ENCODE assay signal across 12 cellular contexts in genomic region chr3:45055032-45055410, GRCh38. TPM values are rescaled to one million over a fixed set of nuclear protein-coding genes. Genes with fewer than 3 reads are reported as not detected.
DNase-seq lines count a peak whose midpoint lies in the region; ATAC-seq, FAIRE-seq and TF ChIP-seq lines count a peak whose summit lies in the region.
"Had no signal": no experiment of that assay in that cellular context is flagged by ENCODE, and none has a peak within 500 bp of the region (broad histone marks: within the 10 kb centered on the region; RNA-seq: fewer than 3 reads in every experiment).

No MANE protein-coding gene starts in this region.

- peak overlapping the region; percentile 42 to 62; a peak in 5 of 6 replicates for H3K27ac ChIP-seq in A549
- peak overlapping the region; percentile 84; the same call in 1 of the 2 replicates for H3K27ac ChIP-seq in IMR-90 (ENCODE audit: insufficient read depth, low read length)
- H3K27ac ChIP-seq in lower lobe of right lung, result no peak overlapping the region
- H3K27ac ChIP-seq: SK-N-MC had no signal

- H3K79me1 ChIP-seq in IMR-90 (ENCODE audit: low read depth in 1 of 2, low read length in 2 of 2), result peaks cover 4 to 22% of the 10 kb centered on the region in 2 experiments

- H4K20me1 ChIP-seq in IMR-90 (ENCODE audit: insufficient read depth, low read length), result no peaks in the 10 kb centered on the region

- H3K18ac ChIP-seq in IMR-90 (ENCODE audit: low read depth, low read length), result peak overlapping the region; percentile 80; the same call in 1 of the 2 replicates

- peak overlapping the region; percentile 78 to 93; a peak in 3 of 4 replicates for H4K8ac ChIP-seq in IMR-90 (ENCODE audit: low read depth in 2 of 2, low read length in 2 of 2)

- in situ Hi-C loops in IMR-90 (cut with MboI; ENCODE audit: low sequenced_read_pairs), result loop anchor here (5.0 kb wide), 1 partner anchor 67 kb away; no protein-coding TSS in a partner anchor
- in situ Hi-C loops in astrocyte of the spinal cord (cut with HindIII; ENCODE audit: low sequenced_read_pairs), result no loop called here
- in situ Hi-C loops in HAP-1 (cut with MboI; ENCODE audit: low sequenced_read_pairs), result no loop called here

- TF ChIP-seq CTCF in A549 (IDR thresholded peaks at IDR 0.05) (no peak), IMR-90 (conservative IDR thresholded peaks at IDR 0.05; ENCODE audit: low read depth, low read length) (no peak), astrocyte of the spinal cord (IDR thresholded peaks at IDR 0.05; ENCODE audit: low read depth, low read length) (no peak), lower lobe of right lung (IDR thresholded peaks at IDR 0.05) (no peak)

- no peak overlapping the region for H2AFZ ChIP-seq in IMR-90 (replicated peaks; ENCODE audit: low read length, poor library complexity)

- no peak; a peak in 1 of 5 replicates for TF ChIP-seq EP300 in A549 (IDR thresholded peaks at IDR 0.05)

- dilution Hi-C loops in IMR-90 (cut with HindIII; ENCODE audit: low sequenced_read_pairs, unreplicated experiment), result no loop called here

- peak overlapping the region; percentile 52; the same call in 1 of the 2 replicates for H2BK20ac ChIP-seq in IMR-90 (ENCODE audit: low read depth, low read length)

- H3K9ac ChIP-seq in IMR-90 (ENCODE audit: low read depth, low read length), result no peak overlapping the region

- no peak overlapping the region for H3K4me3 ChIP-seq in A549
- H3K4me3 ChIP-seq in IMR-90 (ENCODE audit: insufficient read depth, low read depth, low read length), result no peak overlapping the region
- H3K4me3 ChIP-seq in astrocyte of the spinal cord (ENCODE audit: low read depth, low read length), result no peak overlapping the region
- H3K4me3 ChIP-seq in lower lobe of right lung, result no peak overlapping the region
- H3K4me3 ChIP-seq in HAP-1, result no peak overlapping the region
- H3K4me3 ChIP-seq: SK-N-MC had no signal

- H3K4me2 ChIP-seq in A549, result peak overlapping the region; percentile 50
- peak overlapping the region; percentile 45; the same call in 1 of the 2 replicates for H3K4me2 ChIP-seq in IMR-90 (ENCODE audit: low read depth, low read length)

- 44% methylated on average over 2 of the region's 2 CpGs for WGBS in A549 (ENCODE audit: missing lambda C conversion rate)
- no CpG with 5 or more reads among the region's 2 CpGs for WGBS in IMR-90 (ENCODE audit: extremely low coverage in 2 of 2, insufficient read length in 1 of 2), 2 experiments

- POLR2A ChIA-PET in A549 (lab: Yijun Ruan, JAX), result interaction anchor here (0.6 kb wide), 1 partner anchor 293 kb away, joined by 3 read pairs; the partner anchor contains the start of genes KIAA1143 and KIF15
- POLR2A ChIA-PET in IMR-90 (lab: Charles Lee; ENCODE audit: unreplicated experiment), result interaction anchor here (0.8 to 1.3 kb wide), 4 partner anchors 149 to 605 kb away, joined by 3 to 6 read pairs (median 4); no protein-coding TSS in a partner anchor

- H3K36me3 ChIP-seq in IMR-90 (ENCODE audit: control insufficient read depth, insufficient read depth, low read length) (no peaks in the 10 kb centered on the region), lower lobe of right lung (no peaks in the 10 kb centered on the region), HAP-1 (replicated peaks) (no peaks in the 10 kb centered on the region)

- H2BK120ac ChIP-seq in IMR-90 (ENCODE audit: low read depth, low read length), result peak overlapping the region; percentile 99

- H3K27me3 ChIP-seq in IMR-90 (ENCODE audit: control insufficient read depth, insufficient read depth, low read length), result no peaks in the 10 kb centered on the region
- no peaks in the 10 kb centered on the region for H3K27me3 ChIP-seq in lower lobe of right lung (ENCODE audit: low read depth)
- H3K27me3 ChIP-seq in HAP-1 (ENCODE audit: low read depth), result no peaks in the 10 kb centered on the region

- ATAC-seq in A549 (no peak), IMR-90 (ENCODE audit: low read depth) (peak; percentile 27), lower lobe of right lung (peak; percentile 34 to 67), GM19023 (IDR thresholded peaks at IDR 0.05; ENCODE audit: unreplicated experiment) (no peak)

- TF ChIP-seq POLR2A in A549 (IDR thresholded peaks at IDR 0.05; ENCODE audit: low read length) (no peak), IMR-90 (IDR thresholded peaks at IDR 0.05; ENCODE audit: low read depth, low read length) (no peak)

- H3K14ac ChIP-seq in IMR-90 (replicated peaks; ENCODE audit: low read depth, low read length), result no peak overlapping the region

- H3K4me1 ChIP-seq in A549 (peaks cover 20% of the 10 kb centered on the region), IMR-90 (ENCODE audit: control insufficient read depth, insufficient read depth, low read length) (peaks cover 19% of the 10 kb centered on the region), lower lobe of right lung (peaks cover 22% of the 10 kb centered on the region), HAP-1 (no peaks in the 10 kb centered on the region)

- no peak overlapping the region for H2AK5ac ChIP-seq in IMR-90 (ENCODE audit: low read depth, low read length)

- H2AK9ac ChIP-seq in IMR-90 (replicated peaks; ENCODE audit: low read depth, low read length, poor library complexity), result no peak overlapping the region

- H3K23ac ChIP-seq in IMR-90 (ENCODE audit: low read depth, low read length), result no peak overlapping the region

- CTCF ChIA-PET in A549 (lab: Yijun Ruan, JAX), result interaction anchor here (0.8 to 3.8 kb wide), 7 partner anchors 9 to 439 kb away, joined by 3 to 19 read pairs (median 4); no protein-coding TSS in a partner anchor
- CTCF ChIA-PET in IMR-90 (lab: Yijun Ruan, JAX), result interaction anchor here (0.6 to 2.5 kb wide), 6 partner anchors 8 to 77 kb away, joined by 3 to 7 read pairs (median 3); no protein-coding TSS in a partner anchor

- no peak for DNase-seq in A549 (ENCODE audit: low read depth in 1 of 2, low spot score in 1 of 2)
- DNase-seq in IMR-90, result peak; percentile 87
- DNase-seq in astrocyte of the spinal cord (ENCODE audit: low read depth, low spot score), result peak; percentile 79
- no peak for DNase-seq in lower lobe of right lung
- DNase-seq in anterior cingulate cortex (lab: John Stamatoyannopoulos, UW), result no peak
- DNase-seq in NCI-H82 (lab: John Stamatoyannopoulos, UW), result no peak
- no peak for DNase-seq in HAP-1 (ENCODE audit: low spot score in 2 of 2)
- DNase-seq: NCI-H187 treated with DMSO at 0.1 percent for 48 hours had no signal

- no peak overlapping the region; the same call in 2 of the 3 replicates for H2BK15ac ChIP-seq in IMR-90 (ENCODE audit: low read depth, low read length)

- no TSS peak for BruUV-seq in IMR-90 (replicated peaks; lab: Mats Ljungman, UMichigan)

- H2BK5ac ChIP-seq in IMR-90 (ENCODE audit: low read depth, low read length, poor library complexity, severe bottlenecking), result peak overlapping the region; percentile 99

- no peak for FAIRE-seq in A549 (lab: Jason Lieb, UNC)
- FAIRE-seq: colon had no signal

- H3K56ac ChIP-seq in IMR-90 (ENCODE audit: extremely low read depth, insufficient read depth, low read length), result peak overlapping the region; percentile 65; the same call in 1 of the 2 replicates

- peak overlapping the region; percentile 59; the same call in 1 of the 2 replicates for H4K5ac ChIP-seq in IMR-90 (ENCODE audit: low read depth, low read length)

- TF ChIP-seq RAD21 in A549 (conservative IDR thresholded peaks at IDR 0.05 in 1 of 2, IDR thresholded peaks at IDR 0.05 in 1 of 2) (no peak), IMR-90 (IDR thresholded peaks at IDR 0.05; ENCODE audit: low read length) (no peak)

- H3K9me3 ChIP-seq in A549 (no peaks in the 10 kb centered on the region), IMR-90 (ENCODE audit: control insufficient read depth, insufficient read depth, low read length) (no peaks in the 10 kb centered on the region), lower lobe of right lung (no peaks in the 10 kb centered on the region), HAP-1 (no peaks in the 10 kb centered on the region)

- peaks cover 19% of the 10 kb centered on the region for H3K9me1 ChIP-seq in IMR-90 (ENCODE audit: insufficient read depth, low read length)

- peak overlapping the region; percentile 27; the same call in 1 of the 2 replicates for H3K4ac ChIP-seq in IMR-90 (ENCODE audit: low read depth, low read length)

- H4K91ac ChIP-seq in IMR-90 (ENCODE audit: insufficient read depth, low read depth, low read length), result no peak overlapping the region

- intact Hi-C loops in IMR-90 (cut with micrococcal nuclease), result loop anchor here (1.0 to 5.0 kb wide), 4 partner anchors 67 to 452 kb away; no protein-coding TSS in a partner anchor
- intact Hi-C loops in lower lobe of right lung (cut with DNase I), result no loop called here

TF ChIP-seq in A549, 52 proteins besides CTCF, POLR2A, EP300 and RAD21 (continues in another document):
- TF ChIP-seq GATA3 (IDR thresholded peaks at IDR 0.05; ENCODE audit: borderline replicate concordance), result no peak

TF ChIP-seq in IMR-90, 13 proteins besides CTCF, POLR2A, EP300 and RAD21:
- peak; percentile 91 for TF ChIP-seq CEBPB (IDR thresholded peaks at IDR 0.05; ENCODE audit: low read depth, low read length)
- peak; percentile 94; the same call in 1 of the 2 replicates for TF ChIP-seq FOS (IDR thresholded peaks at IDR 0.05; ENCODE audit: low read depth, low read length)
- TF ChIP-seq SMC3 (IDR thresholded peaks at IDR 0.05; ENCODE audit: low read depth, low read length), result no peak
- no peak for TF ChIP-seq MAZ (IDR thresholded peaks at IDR 0.05; ENCODE audit: borderline replicate concordance, low read depth, low read length)
- TF ChIP-seq RFX5 (IDR thresholded peaks at IDR 0.05; ENCODE audit: low read depth, low read length), result no peak

RNA-seq across cellular contexts. Expression of gene CLEC3B, which starts 28.9 kb away (rescaled TPM):
- polyA plus RNA-seq in A549 (2011; rRNA removed) (not detected in 2 replicates), A549 (2017; fragmentation: RNase III; extraction: RNeasy Plus Mini Kit Qiagen cat#74134 plus additional on column Dnase treatment) (not detected in 3 replicates), IMR-90 (2012; rRNA removed) (13.2 and 13.8 TPM in 2 replicates)
- 0.07 and 0.08 TPM in 2 replicates for polyA plus RNA-seq in A549 (2012; cell fraction: cytosol; rRNA removed)
- 0.53 and 1.3 TPM in 2 replicates for polyA plus RNA-seq in A549 (2012; cell fraction: nucleus; rRNA removed)
- polyA minus RNA-seq in A549 (2011; rRNA and poly(A)+ RNA removed), result not detected in 2 replicates
- total RNA-seq in IMR-90 (2012; rRNA removed) (1.9 and 3.6 TPM in 2 replicates), lower lobe of right lung (217 TPM)
- polyA plus RNA-seq in IMR-90 (2012; cell fraction: cytosol; rRNA removed), result 20.2 and 52.4 TPM in 2 replicates
- 7.8 and 10.6 TPM in 2 replicates for polyA plus RNA-seq in IMR-90 (2012; cell fraction: nucleus; rRNA removed; ENCODE audit: low replicate concordance)
- total RNA-seq: B cell had no signal

Comparison
In these comparisons a context has a peak if more than half of its experiments do, and no peak if none do; other contexts are left out.
1. ATAC-seq: peak in IMR-90 (single experiment) and lower lobe of right lung (2 of 2); none in A549 (0 of 2) and GM19023 (single experiment).
2. DNase-seq: peak in IMR-90 (single experiment) and astrocyte of the spinal cord (single experiment); none in A549 (0 of 2), lower lobe of right lung (single experiment), anterior cingulate cortex (0 of 58), NCI-H82 (single experiment) and HAP-1 (0 of 2).
3. RNA of gene CLEC3B, which starts 28.9 kb away (total RNA-seq): 217 TPM in lower lobe of right lung (single experiment); 1.9 to 3.6 TPM in IMR-90; every median in the first group is over 10 times any median in the second.